ENCODE assay signal across 1 cellular context in the genomic region with DNA sequence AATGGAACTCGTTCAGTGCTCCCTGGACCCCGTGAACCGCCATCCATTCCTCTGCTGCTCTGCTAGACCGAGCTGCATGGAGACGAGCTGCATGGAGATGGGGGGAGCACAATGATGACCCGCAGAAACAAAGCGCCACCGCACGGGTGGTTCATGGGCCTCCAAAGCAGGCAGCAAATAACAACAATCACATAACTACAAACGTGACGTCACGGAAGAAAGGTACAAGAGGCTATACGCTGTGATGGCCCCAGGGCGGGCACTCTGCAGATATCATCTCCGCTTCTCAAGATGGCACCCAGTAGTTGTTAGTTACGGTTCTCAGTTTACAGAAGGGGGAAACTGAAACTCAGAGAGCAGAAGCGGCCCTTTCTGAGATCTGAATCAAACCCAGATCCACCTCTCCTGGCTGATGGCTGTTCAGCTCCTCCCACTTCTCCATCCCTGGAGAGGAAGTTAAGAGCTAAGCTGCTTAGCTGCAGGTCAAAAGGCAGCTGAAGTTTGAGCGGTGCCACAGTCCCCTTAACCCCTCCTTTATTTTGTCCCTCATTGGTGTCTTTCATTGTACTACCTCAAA.
TF ChIP-seq lines count a peak whose summit lies in the region.

No MANE protein-coding gene starts in this region.

TF ChIP-seq in HepG2, 621 proteins besides CTCF, POLR2A, EP300 and RAD21:
- TF ChIP-seq ZNF350 (CRISPR knock-in tag; IDR thresholded peaks at IDR 0.05; ENCODE audit: borderline replicate concordance, low read depth): no peak
- TF ChIP-seq ZBTB38 (CRISPR knock-in tag; IDR thresholded peaks at IDR 0.05): 0 out of 2 replicates have a peak, but pooled peaks have one; percentile 24
- TF ChIP-seq CREB1 (IDR thresholded peaks at IDR 0.05): 0 out of 2 replicates have a peak, but pooled peaks have one; percentile 38
- TF ChIP-seq CREB1 (CRISPR knock-in tag; IDR thresholded peaks at IDR 0.05): no peak
